In the genomic region with DNA sequence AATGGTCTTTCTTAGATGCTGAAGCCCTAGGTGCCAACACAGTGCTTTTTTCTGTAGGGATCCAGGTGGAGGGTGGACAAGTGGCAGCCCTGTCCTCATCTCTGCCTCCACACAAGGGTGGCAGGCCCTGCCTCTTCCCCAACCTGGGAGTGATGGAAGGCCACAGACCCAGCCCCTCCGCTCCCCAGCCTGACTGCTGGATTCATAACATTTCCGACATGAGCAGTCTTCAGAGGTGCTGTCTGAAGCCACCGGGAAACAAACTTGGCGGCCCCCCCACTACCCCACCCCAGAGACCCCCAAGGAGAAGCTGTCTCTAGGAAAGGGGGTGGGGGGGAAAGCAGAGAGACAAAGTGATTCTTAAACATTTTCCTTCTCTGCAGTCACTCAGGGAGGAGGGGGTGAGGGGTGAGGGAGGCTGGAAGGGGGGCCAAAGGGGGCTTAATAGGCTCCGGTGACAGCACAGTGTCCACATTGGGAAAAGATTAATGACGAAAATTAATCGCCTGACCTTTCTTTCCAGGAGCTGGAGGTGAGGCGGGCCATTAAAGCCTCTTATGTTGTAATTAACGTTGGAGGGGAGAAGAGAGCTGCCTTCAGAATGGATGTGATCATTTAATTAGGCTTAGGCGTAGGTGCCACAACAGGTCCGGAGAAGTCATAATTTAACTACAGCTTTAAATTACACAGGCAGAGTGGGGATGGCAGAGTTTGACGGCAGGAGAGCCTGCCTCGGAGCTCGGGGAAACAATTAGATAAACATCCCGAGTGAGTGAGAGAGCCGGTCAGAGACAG, we compare ENCODE assay signal across 10 cellular contexts.
DNase-seq lines count a peak whose midpoint lies in the region; ATAC-seq and TF ChIP-seq lines count a peak whose summit lies in the region.
"Had no signal": no experiment of that assay in that cellular context is flagged by ENCODE, and none has a peak within 500 bp of the region (broad histone marks: within the 10 kb centered on the region; RNA-seq: fewer than 3 reads in every experiment).

No MANE protein-coding gene starts in this region.

- ATAC-seq in activated CD4-positive, alpha-beta T cell treated with anti-CD3 and anti-CD28 coated beads for 36 hours: no peak
- ATAC-seq in T-helper 17 cell (no peak), HG02763 (IDR thresholded peaks at IDR 0.05; ENCODE audit: unreplicated experiment) (no peak)

- TF ChIP-seq EP300 in sigmoid colon (IDR thresholded peaks at IDR 0.05): no peak

- H3K36me3 Mint-ChIP-seq in activated CD4-positive, alpha-beta T cell treated with anti-CD3 and anti-CD28 coated beads for 36 hours (ENCODE audit: low read depth): no peaks in the 10 kb centered on the region
- H3K36me3 Mint-ChIP-seq in T-helper 17 cell (ENCODE audit: low read depth): peaks cover 5% of the 10 kb centered on the region

- TF ChIP-seq CTCF in sigmoid colon (IDR thresholded peaks at IDR 0.05): no peak

- H3K4me3 ChIP-seq in iPS-18c (ENCODE audit: insufficient read depth, low read depth, low read length): peak overlapping the region; percentile 55; the same call in 1 of the 2 replicates
- peak overlapping the region in 3 of 4 donors; percentile 20 to 36 (median 35) for H3K4me3 ChIP-seq in sigmoid colon

- POLR2A ChIA-PET in activated CD4-positive, alpha-beta T cell treated with anti-CD3 and anti-CD28 coated beads for 36 hours (lab: Charles Lee): no interaction called here

- H3K27ac ChIP-seq in sigmoid colon: no peak overlapping the region
- H3K27ac ChIP-seq: KMS-11 had no signal

- H3K27me3 Mint-ChIP-seq in activated CD4-positive, alpha-beta T cell treated with anti-CD3 and anti-CD28 coated beads for 36 hours: peaks cover 53% of the 10 kb centered on the region
- peaks cover 82% of the 10 kb centered on the region for H3K27me3 Mint-ChIP-seq in T-helper 17 cell

- H3K4me3 Mint-ChIP-seq in activated CD4-positive, alpha-beta T cell treated with anti-CD3 and anti-CD28 coated beads for 36 hours: peak overlapping the region; percentile 36
- peak overlapping the region; percentile 83 for H3K4me3 Mint-ChIP-seq in T-helper 17 cell

- CTCF ChIA-PET in activated CD4-positive, alpha-beta T cell treated with anti-CD3 and anti-CD28 coated beads for 36 hours (lab: Charles Lee): no interaction called here

- H3K4me1 Mint-ChIP-seq in activated CD4-positive, alpha-beta T cell treated with anti-CD3 and anti-CD28 coated beads for 36 hours: peaks cover 8% of the 10 kb centered on the region
- H3K4me1 Mint-ChIP-seq in T-helper 17 cell: peaks cover 6% of the 10 kb centered on the region

- H3K36me3 ChIP-seq in sigmoid colon: no peaks in the 10 kb centered on the region

- H3K27ac Mint-ChIP-seq in activated CD4-positive, alpha-beta T cell treated with anti-CD3 and anti-CD28 coated beads for 36 hours: no peak overlapping the region
- peak overlapping the region; percentile 48 for H3K27ac Mint-ChIP-seq in T-helper 17 cell

- H3K4me1 ChIP-seq in sigmoid colon: peaks cover 0 to 13% (median 9%) of the 10 kb centered on the region in 4 donors

- in situ Hi-C loops in G401 (cut with HindIII; ENCODE audit: low sequenced_read_pairs): no loop called here

- H3K9me3 ChIP-seq in T-helper 17 cell (ENCODE audit: control insufficient read depth, low read length, poor library complexity, severe bottlenecking): no peaks in the 10 kb centered on the region
- peaks cover 4% of the 10 kb centered on the region for H3K9me3 ChIP-seq in iPS-18c (ENCODE audit: control insufficient read depth, insufficient read depth, low read length)
- no peaks in the 10 kb centered on the region for H3K9me3 ChIP-seq in sigmoid colon

- H3K9me3 Mint-ChIP-seq in activated CD4-positive, alpha-beta T cell treated with anti-CD3 and anti-CD28 coated beads for 36 hours (ENCODE audit: low read depth): no peaks in the 10 kb centered on the region

- DNase-seq in activated CD4-positive, alpha-beta T cell treated with anti-CD3 and anti-CD28 coated beads for 36 hours: no peak
- no peak for DNase-seq in activated CD4-positive, alpha-beta T cell treated with anti-CD3 and anti-CD28 coated beads, Interleukin-2, amount 50 U/mL, for 4 hours
- DNase-seq in T-helper 17 cell (no peak), sigmoid colon (no peak), activated gamma-delta T cell treated with Interleukin-2 at 50 U/mL for 16 hours (no peak), G401 (ENCODE audit: low spot score) (no peak)
- DNase-seq: NCI-H446 had no signal

- H3K27me3 ChIP-seq in sigmoid colon: peaks cover 3 to 15% (median 9%) of the 10 kb centered on the region in 3 donors

- intact Hi-C loops in activated CD4-positive, alpha-beta T cell treated with anti-CD3 and anti-CD28 coated beads for 36 hours (cut with DNase I, micrococcal nuclease): no loop called here
- intact Hi-C loops in sigmoid colon (cut with DNase I): no loop called here

- no peak for TF ChIP-seq POLR2A in sigmoid colon (IDR thresholded peaks at IDR 0.05)

- 49 to 62% methylated on average over 16 of the region's 16 CpGs for WGBS in sigmoid colon, 2 donors
